Comparison of ENCODE assay signal across 8 cellular contexts in genomic region chr6:6008114-6008647, GRCh38. TPM values are rescaled to one million over a fixed set of nuclear protein-coding genes. Genes with fewer than 3 reads are reported as not detected.
DNase-seq lines count a peak whose midpoint lies in the region; ATAC-seq and TF ChIP-seq lines count a peak whose summit lies in the region.

No MANE protein-coding gene starts in this region.

- no peak for TF ChIP-seq CTCF in GM06990 (IDR thresholded peaks at IDR 0.05; ENCODE audit: insufficient read depth, low read length, poor library complexity, severe bottlenecking)
- TF ChIP-seq CTCF in mesothelial cell of epicardium (IDR thresholded peaks at IDR 0.05; ENCODE audit: unreplicated experiment), result no peak

- peaks cover 65% of the 10 kb centered on the region for H3K27me3 Mint-ChIP-seq in activated naive CD8-positive, alpha-beta T cell treated with anti-CD3 and anti-CD28 coated beads, Interleukin-2, amount 10 ng/mL, durations not matched to agents 7 days and 5 days
- H3K27me3 Mint-ChIP-seq in mesothelial cell of epicardium (ENCODE audit: low read depth), result peaks cover 95% of the 10 kb centered on the region

- no peaks in the 10 kb centered on the region for H3K27me3 ChIP-seq in GM06990 (replicated peaks; ENCODE audit: control insufficient read depth, insufficient read depth, low read length)

- peak overlapping the region; percentile 63 for H3K4me3 ChIP-seq in GM06990 (replicated peaks; ENCODE audit: low read depth, low read length)

- peaks cover 41% of the 10 kb centered on the region for H3K4me1 Mint-ChIP-seq in activated naive CD8-positive, alpha-beta T cell treated with anti-CD3 and anti-CD28 coated beads, Interleukin-2, amount 10 ng/mL, durations not matched to agents 7 days and 5 days
- peaks cover 15% of the 10 kb centered on the region for H3K4me1 Mint-ChIP-seq in mesothelial cell of epicardium

- peak overlapping the region; percentile 94 for H3K27ac Mint-ChIP-seq in activated naive CD8-positive, alpha-beta T cell treated with anti-CD3 and anti-CD28 coated beads, Interleukin-2, amount 10 ng/mL, durations not matched to agents 7 days and 5 days
- no peak overlapping the region for H3K27ac Mint-ChIP-seq in mesothelial cell of epicardium

- peak; percentile 0 for ATAC-seq in HG02588 (IDR thresholded peaks at IDR 0.05; ENCODE audit: unreplicated experiment)
- peak; percentile 12 for ATAC-seq in activated naive CD8-positive, alpha-beta T cell treated with anti-CD3 and anti-CD28 coated beads, Interleukin-2, amount 10 ng/mL, durations not matched to agents 7 days and 5 days (ENCODE audit: low read depth)

- H3K36me3 Mint-ChIP-seq in activated naive CD8-positive, alpha-beta T cell treated with anti-CD3 and anti-CD28 coated beads, Interleukin-2, amount 10 ng/mL, durations not matched to agents 7 days and 5 days, result peaks cover 11% of the 10 kb centered on the region
- no peaks in the 10 kb centered on the region for H3K36me3 Mint-ChIP-seq in mesothelial cell of epicardium

- POLR2A ChIA-PET in activated naive CD8-positive, alpha-beta T cell treated with anti-CD3 and anti-CD28 coated beads, Interleukin-2, amount 10 ng/mL, durations not matched to agents 7 days and 5 days (lab: Charles Lee), result interaction anchor here (0.6 to 2.4 kb wide), 10 partner anchors 9 to 651 kb away, joined by 3 to 22 read pairs (median 4); no protein-coding TSS in a partner anchor

- no peaks in the 10 kb centered on the region for H3K9me3 Mint-ChIP-seq in activated naive CD8-positive, alpha-beta T cell treated with anti-CD3 and anti-CD28 coated beads, Interleukin-2, amount 10 ng/mL, durations not matched to agents 7 days and 5 days
- no peaks in the 10 kb centered on the region for H3K9me3 Mint-ChIP-seq in mesothelial cell of epicardium

- DNase-seq in GM06990 (ENCODE audit: extremely low read depth, insufficient read length) (no peak), mesothelial cell of epicardium (ENCODE audit: low spot score in 2 of 2, unreplicated experiment in 2 of 2) (no peak), HuH-7.5 (ENCODE audit: low spot score) (no peak), NCI-H1436 treated with DMSO at 0.1 percent for 48 hours (lab: John Stamatoyannopoulos, UW) (no peak), kidney tubule cell (ENCODE audit: low spot score) (no peak)
- DNase-seq in activated naive CD8-positive, alpha-beta T cell treated with anti-CD3 and anti-CD28 coated beads, Interleukin-2, amount 10 ng/mL, durations not matched to agents 7 days and 5 days, result no peak
- DNase-seq in stimulated activated CD8-positive, alpha-beta memory T cell treated with anti-CD3 and anti-CD28 coated beads, Interleukin-4, amount 100 ng/mL, for 48 hours, result no peak

- H3K36me3 ChIP-seq in GM06990 (ENCODE audit: control insufficient read depth, insufficient read depth, low read length), result no peaks in the 10 kb centered on the region

- peak overlapping the region; percentile 91 for H3K4me3 Mint-ChIP-seq in activated naive CD8-positive, alpha-beta T cell treated with anti-CD3 and anti-CD28 coated beads, Interleukin-2, amount 10 ng/mL, durations not matched to agents 7 days and 5 days
- H3K4me3 Mint-ChIP-seq in mesothelial cell of epicardium, result peak overlapping the region; percentile 52

RNA-seq across cellular contexts. Expression of gene NRN1, which starts 1.5 kb away (rescaled TPM):
- total RNA-seq in activated naive CD8-positive, alpha-beta T cell treated with anti-CD3 and anti-CD28 coated beads, Interleukin-2, amount 10 ng/mL, durations not matched to agents 7 days and 5 days, result 10 to 100 TPM; 49.8 to 54.8 TPM
- total RNA-seq in mesothelial cell of epicardium, result not detected in 3 replicates

Comparison
In these comparisons a context has a peak if more than half of its experiments do, and no peak if none do; other contexts are left out.
1. RNA of gene NRN1, which starts 1.5 kb away (total RNA-seq): 49.8 to 54.8 TPM in activated naive CD8-positive, alpha-beta T cell treated with anti-CD3 and anti-CD28 coated beads, Interleukin-2, amount 10 ng/mL, durations not matched to agents 7 days and 5 days; not detected in mesothelial cell of epicardium; every median in the first group is over 10 times any median in the second.